12 cellular contexts compared by ENCODE assay signal in genomic region chr12:93167331-93167730, GRCh38.
DNase-seq lines count a peak whose midpoint lies in the region; ATAC-seq and TF ChIP-seq lines count a peak whose summit lies in the region.
"Had no signal": no experiment of that assay in that cellular context is flagged by ENCODE, and none has a peak within 500 bp of the region (broad histone marks: within the 10 kb centered on the region; RNA-seq: fewer than 3 reads in every experiment).

No MANE protein-coding gene starts in this region.

- H3K36me3 Mint-ChIP-seq in CD4-positive, CD25-positive, alpha-beta regulatory T cell, result no peaks in the 10 kb centered on the region

- 61% methylated on average over 2 of the region's 2 CpGs for whole genome bisulfite sequencing in hepatocyte (ENCODE audit: low lambda C conversion rate, missing lambda C conversion rate)
- WGBS in trophoblast cell (ENCODE audit: extremely low coverage, insufficient coverage, insufficient read length), result no CpG with 5 or more reads among the region's 2 CpGs

- H3K9ac ChIP-seq in trophoblast cell (ENCODE audit: low read length), result no peak overlapping the region

- H3K4me1 ChIP-seq in CD4-positive, CD25-positive, alpha-beta regulatory T cell (ENCODE audit: control insufficient read depth, insufficient read depth, low read length, poor library complexity, severe bottlenecking), result peaks cover 6% of the 10 kb centered on the region
- H3K4me1 ChIP-seq in hepatocyte (ENCODE audit: insufficient read depth), result peaks cover 6% of the 10 kb centered on the region
- H3K4me1 ChIP-seq in trophoblast cell (ENCODE audit: control insufficient read depth in 1 of 2, insufficient read depth in 2 of 2, low read length in 2 of 2), result no peaks in the 10 kb centered on the region

- H2AK5ac ChIP-seq in trophoblast cell (ENCODE audit: low read length), result no peak overlapping the region

- H3K9me3 ChIP-seq in CD4-positive, CD25-positive, alpha-beta regulatory T cell (ENCODE audit: control insufficient read depth in 2 of 2, low read length in 2 of 2), result no peaks in the 10 kb centered on the region
- H3K9me3 ChIP-seq in hepatocyte (ENCODE audit: low read depth) (no peaks in the 10 kb centered on the region), trophoblast cell (ENCODE audit: insufficient read depth, low read depth, low read length) (no peaks in the 10 kb centered on the region)
- H3K9me3 ChIP-seq: esophagus squamous epithelium had no signal

- H4K20me1 ChIP-seq in hepatocyte (ENCODE audit: insufficient read depth, poor library complexity, severe bottlenecking), result no peaks in the 10 kb centered on the region

- H2BK5ac ChIP-seq in trophoblast cell (ENCODE audit: low read depth, low read length, poor library complexity), result no peak overlapping the region

- H3K27ac Mint-ChIP-seq in CD4-positive, CD25-positive, alpha-beta regulatory T cell, result no peak overlapping the region

- H3K79me2 ChIP-seq in hepatocyte (no peaks in the 10 kb centered on the region), trophoblast cell (ENCODE audit: control insufficient read depth, insufficient read depth, low read length, poor library complexity) (no peaks in the 10 kb centered on the region)

- no peak overlapping the region for H4K91ac ChIP-seq in trophoblast cell (ENCODE audit: low read depth, low read length)

- H3K27me3 ChIP-seq in CD4-positive, CD25-positive, alpha-beta regulatory T cell (ENCODE audit: control insufficient read depth, insufficient read depth, low read length), result no peaks in the 10 kb centered on the region
- H3K27me3 ChIP-seq in hepatocyte (no peaks in the 10 kb centered on the region), trophoblast cell (ENCODE audit: insufficient read depth, low read length) (no peaks in the 10 kb centered on the region)
- H3K27me3 ChIP-seq: esophagus squamous epithelium had no signal

- no peak for ATAC-seq in CD4-positive, CD25-positive, alpha-beta regulatory T cell (ENCODE audit: low read depth in 2 of 2)
- peak; percentile 7 for ATAC-seq in GM19455 (IDR thresholded peaks at IDR 0.05; ENCODE audit: unreplicated experiment)
- peak; percentile 5 for ATAC-seq in HG03378 (IDR thresholded peaks at IDR 0.05; ENCODE audit: unreplicated experiment)

- H4K12ac ChIP-seq in trophoblast cell (ENCODE audit: low read depth, low read length), result no peak overlapping the region

- no peak overlapping the region for H2BK120ac ChIP-seq in trophoblast cell (ENCODE audit: insufficient read depth, low read length, poor library complexity)

- no peak for TF ChIP-seq CTCF in hepatocyte (IDR thresholded peaks at IDR 0.05; ENCODE audit: poor library complexity)

- no peaks in the 10 kb centered on the region for H3K9me3 Mint-ChIP-seq in CD4-positive, CD25-positive, alpha-beta regulatory T cell
- H3K9me3 Mint-ChIP-seq: activated T-cell treated with anti-CD3 and anti-CD28 coated beads, Interleukin-2, amount 50 U/mL, for 24 hours had no signal

- H3K9me2 ChIP-seq in hepatocyte (replicated peaks; ENCODE audit: insufficient read depth), result no peaks in the 10 kb centered on the region

- H3K14ac ChIP-seq in trophoblast cell (ENCODE audit: low read length), result no peak overlapping the region

- H2AFZ ChIP-seq in hepatocyte (peak overlapping the region; percentile 86), trophoblast cell (ENCODE audit: insufficient read depth, low read length, poor library complexity) (no peak overlapping the region)

- H3K36me3 ChIP-seq in CD4-positive, CD25-positive, alpha-beta regulatory T cell (ENCODE audit: control insufficient read depth, insufficient read depth, low read length), result no peaks in the 10 kb centered on the region
- H3K36me3 ChIP-seq in hepatocyte (replicated peaks; ENCODE audit: insufficient read depth, low read depth) (no peaks in the 10 kb centered on the region), trophoblast cell (ENCODE audit: control insufficient read depth in 1 of 2, insufficient read depth in 2 of 2, low read length in 2 of 2) (no peaks in the 10 kb centered on the region)
- H3K36me3 ChIP-seq: esophagus squamous epithelium had no signal

- no peaks in the 10 kb centered on the region for H3K79me1 ChIP-seq in trophoblast cell (ENCODE audit: low read length)

- H3K4me2 ChIP-seq in hepatocyte, result peak overlapping the region; percentile 75
- no peak overlapping the region for H3K4me2 ChIP-seq in trophoblast cell (ENCODE audit: low read length)

- H4K8ac ChIP-seq in trophoblast cell (ENCODE audit: low read depth, low read length), result no peak overlapping the region

- no peak overlapping the region for H3K23ac ChIP-seq in trophoblast cell (ENCODE audit: low read length)

- H3K4ac ChIP-seq in trophoblast cell (ENCODE audit: low read depth, low read length), result no peak overlapping the region

- no peak overlapping the region for H3K18ac ChIP-seq in trophoblast cell (ENCODE audit: low read length)

- H3K27me3 Mint-ChIP-seq in CD4-positive, CD25-positive, alpha-beta regulatory T cell, result peaks cover 9% of the 10 kb centered on the region

- H3K4me3 ChIP-seq in CD4-positive, CD25-positive, alpha-beta regulatory T cell (ENCODE audit: low read depth, low read length), result peak overlapping the region; percentile 69
- H3K4me3 ChIP-seq in hepatocyte, result no peak overlapping the region
- H3K4me3 ChIP-seq in trophoblast cell (ENCODE audit: low read depth, low read length), result no peak overlapping the region

- H3K4me1 Mint-ChIP-seq in CD4-positive, CD25-positive, alpha-beta regulatory T cell, result peaks cover 0 to 10% (median 2%) of the 10 kb centered on the region in 4 donors

- H3K4me3 Mint-ChIP-seq in CD4-positive, CD25-positive, alpha-beta regulatory T cell, result peak overlapping the region in 1 of 4 donors; percentile 59

- TF ChIP-seq POLR2A in erythroblast (IDR thresholded peaks at IDR 0.05; ENCODE audit: low read length), result no peak

- no peak overlapping the region for H2BK12ac ChIP-seq in trophoblast cell (ENCODE audit: low read length)

- DNase-seq in CD4-positive, CD25-positive, alpha-beta regulatory T cell, result no peak
- DNase-seq in hepatocyte (ENCODE audit: low spot score) (no peak), NCI-H1694 (lab: John Stamatoyannopoulos, UW) (no peak), erythroblast (lab: John Stamatoyannopoulos, UW) (no peak), trophoblast cell (no peak)
- no peak for DNase-seq in activated CD4-positive, alpha-beta T cell treated with anti-CD3 and anti-CD28 coated beads for 4 hours
- DNase-seq: activated T-cell treated with anti-CD3 and anti-CD28 coated beads, Interleukin-2, amount 50 U/mL, for 24 hours; esophagus squamous epithelium; nephron progenitor cell; stimulated activated naive CD4-positive, alpha-beta T cell had no signal

- H3K27ac ChIP-seq in CD4-positive, CD25-positive, alpha-beta regulatory T cell (ENCODE audit: insufficient read depth, low read length, poor library complexity, severe bottlenecking), result no peak overlapping the region
- H3K27ac ChIP-seq in hepatocyte, result peak overlapping the region; percentile 86
- H3K27ac ChIP-seq in trophoblast cell (ENCODE audit: low read depth, low read length), result no peak overlapping the region

Comparison
In these comparisons a context has a peak if more than half of its experiments do, and no peak if none do; other contexts are left out.
1. ATAC-seq: peak in GM19455 (single experiment) and HG03378 (single experiment); none in CD4-positive, CD25-positive, alpha-beta regulatory T cell (0 of 2).